2 cellular contexts compared by ENCODE assay signal in genomic region chr7:41732279-41733062, GRCh38.
TF ChIP-seq lines count a peak whose summit lies in the region.

No MANE protein-coding gene starts in this region.

TF ChIP-seq in SK-N-SH, 30 proteins besides CTCF, POLR2A, EP300 and RAD21 (continued from another document):
- no peak for TF ChIP-seq USF2 (IDR thresholded peaks at IDR 0.05; ENCODE audit: borderline replicate concordance, low read depth, low read length)

TF ChIP-seq in HepG2, 621 proteins besides CTCF, POLR2A, EP300 and RAD21:
- TF ChIP-seq ARID3A (IDR thresholded peaks at IDR 0.05; ENCODE audit: low read depth, low read length) (peak; percentile 69; the same call in 1 of the 2 replicates), ZNF83 (CRISPR knock-in tag; IDR thresholded peaks at IDR 0.05; ENCODE audit: borderline replicate concordance) (no peak), ZNF3 (CRISPR knock-in tag; IDR thresholded peaks at IDR 0.05) (no peak), REST (IDR thresholded peaks at IDR 0.05; ENCODE audit: borderline replicate concordance in 1 of 2, low read depth in 1 of 2, low read length in 2 of 2) (no peak), MLXIP (CRISPR knock-in tag; IDR thresholded peaks at IDR 0.05; ENCODE audit: borderline replicate concordance) (no peak), TOE1 (CRISPR knock-in tag; IDR thresholded peaks at IDR 0.05) (no peak), HNRNPLL (IDR thresholded peaks at IDR 0.05; ENCODE audit: low read depth, low read length, poor library complexity, severe bottlenecking) (no peak), KDM5B (CRISPR knock-in tag; IDR thresholded peaks at IDR 0.05; ENCODE audit: borderline replicate concordance) (no peak), PRPF4 (IDR thresholded peaks at IDR 0.05; ENCODE audit: low read depth, low read length, poor library complexity, severe bottlenecking) (no peak), ZNF18 (CRISPR knock-in tag; IDR thresholded peaks at IDR 0.05; ENCODE audit: insufficient replicate concordance) (no peak), ONECUT2 (CRISPR knock-in tag; IDR thresholded peaks at IDR 0.05) (peak; percentile 94), ATF4 (CRISPR knock-in tag; IDR thresholded peaks at IDR 0.05) (no peak), NFRKB (IDR thresholded peaks at IDR 0.05) (no peak), ATM (IDR thresholded peaks at IDR 0.05; ENCODE audit: borderline replicate concordance) (no peak), GTF2F1 (IDR thresholded peaks at IDR 0.05; ENCODE audit: low read length) (no peak), TBL1XR1 (IDR thresholded peaks at IDR 0.05; ENCODE audit: borderline replicate concordance, low read length, partially characterized antibody) (no peak), ZNF770 (CRISPR knock-in tag; IDR thresholded peaks at IDR 0.05) (no peak), STAG1 (CRISPR knock-in tag; IDR thresholded peaks at IDR 0.05) (peak; percentile 57), SMARCE1 (IDR thresholded peaks at IDR 0.05; ENCODE audit: borderline replicate concordance) (no peak), SMC3 (IDR thresholded peaks at IDR 0.05; ENCODE audit: low read length) (no peak), SIN3A (IDR thresholded peaks at IDR 0.05; ENCODE audit: borderline replicate concordance, low read depth, low read length) (no peak), ZNF737 (CRISPR knock-in tag; IDR thresholded peaks at IDR 0.05; ENCODE audit: borderline replicate concordance) (no peak), ZNF142 (CRISPR knock-in tag; IDR thresholded peaks at IDR 0.05) (no peak), ZNF530 (CRISPR knock-in tag; IDR thresholded peaks at IDR 0.05; ENCODE audit: low read depth) (no peak), ZNF687 (CRISPR knock-in tag; IDR thresholded peaks at IDR 0.05) (no peak), HDAC2 (CRISPR knock-in tag; IDR thresholded peaks at IDR 0.05) (no peak)
TF ChIP-seq in HepG2: peak in this region for 3.
